ENCODE assay signal across 24 cellular contexts in the genomic region with DNA sequence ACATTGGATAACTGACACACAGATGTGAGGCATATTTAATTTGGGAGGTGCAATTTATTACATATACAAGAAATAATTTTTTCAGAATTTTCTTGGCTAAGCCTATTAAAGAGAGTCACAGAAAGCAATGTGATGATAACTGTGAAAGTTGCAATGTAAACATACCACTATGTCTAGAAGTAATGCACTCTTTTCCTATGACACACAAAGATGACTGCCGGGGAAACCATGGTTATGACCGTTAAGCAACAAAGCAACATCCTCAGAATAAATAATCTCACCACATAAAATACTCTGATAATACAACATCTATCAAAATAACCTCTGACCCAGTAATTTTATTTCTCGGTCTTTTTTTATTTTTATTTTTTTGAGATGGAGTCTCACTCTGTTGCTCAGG.
"Had no signal": no experiment of that assay in that cellular context is flagged by ENCODE, and none has a peak within 500 bp of the region (broad histone marks: within the 10 kb centered on the region; RNA-seq: fewer than 3 reads in every experiment).

No MANE protein-coding gene starts in this region.

- H3K9me3 ChIP-seq: ascending aorta had no signal

- H3K4me3 ChIP-seq: ascending aorta, cardiac muscle cell, coronary artery had no signal

- H3K27me3 ChIP-seq: ascending aorta, cardiac muscle cell had no signal

- H3K4me1 ChIP-seq: ascending aorta had no signal

- DNase-seq: activated CD4-positive, alpha-beta T cell treated with anti-CD3 and anti-CD28 coated beads for 48 hours; activated CD4-positive, alpha-beta T cell treated with anti-CD3 and anti-CD28 coated beads, Interleukin-2, amount 50 U/mL, for 4 hours; activated CD4-positive, CD25-positive, alpha-beta regulatory T cell treated with anti-CD3 and anti-CD28 coated beads, Interleukin-2, amount 50 U/mL, for 72 hours; activated CD8-positive, alpha-beta memory T cell treated with anti-CD3 and anti-CD28 coated beads, Interleukin-2, amount 50 U/mL, for 48 hours; activated CD8-positive, alpha-beta T cell treated with anti-CD3 and anti-CD28 coated beads, Interleukin-2, amount 10 ng/mL, durations not matched to agents 7 days and 5 days; activated naive CD4-positive, alpha-beta T cell treated with anti-CD3 and anti-CD28 coated beads, Interleukin-2, amount 50 U/mL, for 16 hours; activated naive CD8-positive, alpha-beta T cell treated with anti-CD3 and anti-CD28 coated beads, Interleukin-2, amount 10 ng/mL, durations not matched to agents 7 days and 5 days; activated T-cell treated with anti-CD3 and anti-CD28 coated beads, Interleukin-2, amount 50 U/mL, for 1 hour; amniotic stem cell; cerebellar nuclear complex; NCI-H1092; NCI-H1417; NCI-H2029; NCI-H2107; NCI-H2171 treated with DMSO at 0.1 percent for 48 hours; NCI-H226; NCI-H526 treated with DMSO at 0.1 percent for 48 hours; NCI-H82; PC-3; SHP77 had no signal

- ATAC-seq: activated CD8-positive, alpha-beta T cell treated with anti-CD3 and anti-CD28 coated beads, Interleukin-2, amount 10 ng/mL, durations not matched to agents 7 days and 5 days; PC-3; WTC11 had no signal
